ENCODE assay signal across 7 cellular contexts in the genomic region with DNA sequence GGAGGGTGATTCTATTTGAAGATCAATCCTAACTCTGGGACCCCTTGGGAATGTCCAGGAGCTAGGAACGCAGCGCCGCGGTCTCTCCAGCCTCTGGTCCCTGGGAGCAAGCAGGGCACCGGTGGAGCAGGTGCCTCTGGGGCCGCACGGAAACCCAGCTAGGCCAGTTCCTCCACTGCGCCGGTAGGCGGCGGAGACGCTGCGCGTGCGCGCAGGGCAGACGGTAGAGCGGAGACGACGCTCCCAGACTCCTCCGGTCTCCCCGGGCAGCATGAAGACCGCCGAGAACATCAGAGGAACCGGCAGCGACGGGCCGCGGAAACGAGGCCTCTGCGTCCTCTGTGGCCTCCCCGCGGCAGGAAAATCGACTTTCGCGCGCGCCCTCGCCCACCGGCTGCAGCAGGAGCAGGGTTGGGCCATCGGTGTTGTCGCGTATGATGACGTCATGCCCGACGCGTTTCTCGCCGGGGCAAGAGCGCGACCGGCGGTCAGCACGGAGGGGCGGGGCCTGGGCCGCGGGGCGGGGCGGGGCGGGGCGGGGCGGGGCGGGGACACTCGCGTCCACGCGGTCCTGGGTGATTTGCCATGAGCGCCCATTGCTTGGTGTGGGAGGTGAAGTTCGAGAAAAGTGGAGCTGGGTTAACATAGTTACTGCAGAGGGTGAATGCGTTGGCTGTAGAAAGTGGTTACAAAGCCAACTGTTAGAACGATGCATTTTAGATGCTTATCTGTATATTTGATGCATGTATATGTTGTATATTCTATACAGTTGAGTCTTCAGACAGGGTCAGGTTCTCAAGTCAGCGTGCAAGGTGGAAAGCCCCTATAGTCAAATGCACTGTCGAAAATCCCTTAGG. TPM values are rescaled to one million over a fixed set of nuclear protein-coding genes. Genes with fewer than 3 reads are reported as not detected.
DNase-seq lines count a peak whose midpoint lies in the region; ATAC-seq and TF ChIP-seq lines count a peak whose summit lies in the region.

TSS of gene PSTK (plus strand) at position 193 of the 857 bp plus-strand sequence. CDS start at position 272, 79 bp downstream.

- DNase-seq in NCI-H1930 (lab: John Stamatoyannopoulos, UW) (peak; percentile 72 to 83), T-helper 22 cell (ENCODE audit: low read depth) (peak; percentile 80), astrocyte of the cerebellum (ENCODE audit: low read depth) (peak; percentile 82), hepatocyte (ENCODE audit: low spot score) (peak; percentile 95), renal cortical epithelial cell (ENCODE audit: low read depth) (peak; percentile 70)

- H3K4me1 ChIP-seq in hepatocyte (ENCODE audit: insufficient read depth), result peaks cover 3% of the 10 kb centered on the region

- H3K4me3 ChIP-seq in astrocyte of the cerebellum (ENCODE audit: low read depth, low read length) (peak within 1 kb of the TSS; percentile 73), hepatocyte (peak within 1 kb of the TSS; percentile 80)

- TF ChIP-seq CTCF in astrocyte of the cerebellum (IDR thresholded peaks at IDR 0.05; ENCODE audit: low read depth, low read length, missing control alignments) (peak; percentile 96), hepatocyte (IDR thresholded peaks at IDR 0.05; ENCODE audit: poor library complexity) (peak; percentile 86)

- H3K36me3 ChIP-seq in hepatocyte (replicated peaks; ENCODE audit: insufficient read depth, low read depth), result no peaks in the 10 kb centered on the region

- H3K9me3 ChIP-seq in hepatocyte (ENCODE audit: low read depth), result no peaks in the 10 kb centered on the region

- peak within 1 kb of the TSS; percentile 97 for H2AFZ ChIP-seq in hepatocyte

- H3K9me2 ChIP-seq in hepatocyte (replicated peaks; ENCODE audit: insufficient read depth), result no peaks in the 10 kb centered on the region

- no peaks in the 10 kb centered on the region for H4K20me1 ChIP-seq in hepatocyte (ENCODE audit: insufficient read depth, poor library complexity, severe bottlenecking)

- peak within 1 kb of the TSS; percentile 96 for H3K4me2 ChIP-seq in hepatocyte

- peak within 1 kb of the TSS; percentile 98 for H3K27ac ChIP-seq in hepatocyte

- H3K27me3 ChIP-seq in hepatocyte, result no peaks in the 10 kb centered on the region

- peak; percentile 58 for ATAC-seq in GM18508 (IDR thresholded peaks at IDR 0.05; ENCODE audit: insufficient read depth, unreplicated experiment)
- ATAC-seq in HG02981 (IDR thresholded peaks at IDR 0.05; ENCODE audit: unreplicated experiment), result peak; percentile 96

- no peaks in the 10 kb centered on the region for H3K79me2 ChIP-seq in hepatocyte

- in situ Hi-C loops in astrocyte of the cerebellum (cut with HindIII; ENCODE audit: low sequenced_read_pairs), result no loop called here

- WGBS in hepatocyte (ENCODE audit: low lambda C conversion rate, missing lambda C conversion rate), result 2% methylated on average over 61 of the region's 73 CpGs

RNA-seq across cellular contexts. Expression of gene PSTK, which starts in this region (rescaled TPM):
- total RNA-seq in hepatocyte (6.3 and 7.6 TPM in 2 replicates), renal cortical epithelial cell (6.4 and 10.4 TPM in 2 replicates)
- 7.4 and 10.3 TPM in 2 replicates for polyA plus RNA-seq in hepatocyte

Comparison
In these comparisons a context has a peak if more than half of its experiments do, and no peak if none do; other contexts are left out.
1. Peak in every context shown above with its lines: DNase-seq, ATAC-seq, H3K4me3 ChIP-seq and H3K27ac ChIP-seq.